In genomic region chr2:199972088-199972626, GRCh38 we compare ENCODE assay signal across 28 cellular contexts.
"Had no signal": no experiment of that assay in that cellular context is flagged by ENCODE, and none has a peak within 500 bp of the region (broad histone marks: within the 10 kb centered on the region; RNA-seq: fewer than 3 reads in every experiment).

No MANE protein-coding gene starts in this region.

- ATAC-seq: naive thymus-derived CD4-positive, alpha-beta T cell; natural killer cell; psoas muscle; right cardiac atrium; sciatic nerve; stimulated activated memory B cell treated with anti-CD40 and anti-IgM and Interleukin-4, amounts not matched to agents 10 μg/mL and 1 μg/mL and 100 μg/mL, for 72 hours; stimulated activated naive CD8-positive, alpha-beta T cell treated with anti-CD3 and anti-CD28 coated beads, Interleukin-15, amount 100 ng/mL, for 72 hours; stimulated activated naive CD8-positive, alpha-beta T cell treated with anti-CD3 and anti-CD28 coated beads, Interleukin-15, Interleukin-2, amounts not matched to agents 100 U/mL and 50 U/mL, for 24 hours; upper lobe of right lung had no signal

- H3K36me3 ChIP-seq: neural progenitor cell, ovary, transverse colon, upper lobe of right lung, uterus had no signal

- H3K9me3 Mint-ChIP-seq: natural killer cell; nephron; neural progenitor cell; stimulated activated naive CD8-positive, alpha-beta T cell treated with anti-CD3 and anti-CD28 coated beads, Interleukin-15, amount 100 ng/mL, for 72 hours; type B pancreatic cell had no signal

- H3K9me3 ChIP-seq: ovary, psoas muscle, suprapubic skin, testis, tibial artery, transverse colon, upper lobe of right lung, uterus had no signal

- DNase-seq: naive thymus-derived CD4-positive, alpha-beta T cell; natural killer cell; occipital lobe; ovary; posterior cingulate gyrus; psoas muscle; right cardiac atrium; stimulated activated CD4-positive, alpha-beta T cell treated with anti-CD3 and anti-CD28 coated beads, Interleukin-12 subunit alpha, Interleukin-12 subunit beta, amount 100 ng/mL, for 4 hours; stimulated activated CD4-positive, alpha-beta T cell treated with anti-CD3 and anti-CD28 coated beads, Interleukin-1b, Interleukin-23, amount 100 ng/mL, for 48 hours; stimulated activated CD4-positive, alpha-beta T cell treated with anti-CD3 and anti-CD28 coated beads, Interleukin-4, amount 100 ng/mL, for 1 hour; stimulated activated naive CD4-positive, alpha-beta T cell; stimulated activated naive CD8-positive, alpha-beta T cell treated with anti-CD3 and anti-CD28 coated beads, Interleukin-15, amount 100 ng/mL, for 72 hours; stimulated activated naive CD8-positive, alpha-beta T cell treated with anti-CD3 and anti-CD28 coated beads, Interleukin-15, Interleukin-2, amounts not matched to agents 100 U/mL and 50 U/mL, for 24 hours; substantia nigra; testis; tibial artery; transverse colon; upper lobe of right lung; uterus had no signal

- H3K4me3 Mint-ChIP-seq: naive thymus-derived CD4-positive, alpha-beta T cell; natural killer cell; nephron; neural progenitor cell; stimulated activated memory B cell treated with anti-CD40 and anti-IgM and Interleukin-4, amounts not matched to agents 10 μg/mL and 1 μg/mL and 100 μg/mL, for 72 hours; stimulated activated naive CD8-positive, alpha-beta T cell treated with anti-CD3 and anti-CD28 coated beads, Interleukin-15, amount 100 ng/mL, for 72 hours; type B pancreatic cell had no signal

- H3K27me3 ChIP-seq: neural progenitor cell, ovary, suprapubic skin, testis, tibial artery, transverse colon, upper lobe of right lung, uterus had no signal

- H3K4me1 Mint-ChIP-seq: natural killer cell; nephron; neural progenitor cell; stimulated activated memory B cell treated with anti-CD40 and anti-IgM and Interleukin-4, amounts not matched to agents 10 μg/mL and 1 μg/mL and 100 μg/mL, for 72 hours had no signal

- H3K27me3 Mint-ChIP-seq: naive thymus-derived CD4-positive, alpha-beta T cell; progenitor cell of endocrine pancreas; stimulated activated memory B cell treated with anti-CD40 and anti-IgM and Interleukin-4, amounts not matched to agents 10 μg/mL and 1 μg/mL and 100 μg/mL, for 72 hours; stimulated activated naive CD8-positive, alpha-beta T cell treated with anti-CD3 and anti-CD28 coated beads, Interleukin-15, amount 100 ng/mL, for 72 hours; type B pancreatic cell had no signal

- H3K4me3 ChIP-seq: neural progenitor cell, ovary, psoas muscle, skin epidermis, suprapubic skin, testis, tibial artery, transverse colon, upper lobe of right lung, uterus had no signal

- H3K4me1 ChIP-seq: neural progenitor cell, parathyroid adenoma, psoas muscle, suprapubic skin, testis, tibial artery, upper lobe of right lung, uterus had no signal

- H3K27ac Mint-ChIP-seq: natural killer cell; neural progenitor cell; progenitor cell of endocrine pancreas; stimulated activated memory B cell treated with anti-CD40 and anti-IgM and Interleukin-4, amounts not matched to agents 10 μg/mL and 1 μg/mL and 100 μg/mL, for 72 hours; type B pancreatic cell had no signal

- H3K9ac ChIP-seq: neural progenitor cell, parathyroid adenoma had no signal

- H3K27ac ChIP-seq: neural progenitor cell, ovary, parathyroid adenoma, psoas muscle, skin epidermis, suprapubic skin, testis, tibial artery, transverse colon, upper lobe of right lung, uterus had no signal

- H3K36me3 Mint-ChIP-seq: type B pancreatic cell had no signal
